15 cellular contexts compared by ENCODE assay signal in the genomic region with DNA sequence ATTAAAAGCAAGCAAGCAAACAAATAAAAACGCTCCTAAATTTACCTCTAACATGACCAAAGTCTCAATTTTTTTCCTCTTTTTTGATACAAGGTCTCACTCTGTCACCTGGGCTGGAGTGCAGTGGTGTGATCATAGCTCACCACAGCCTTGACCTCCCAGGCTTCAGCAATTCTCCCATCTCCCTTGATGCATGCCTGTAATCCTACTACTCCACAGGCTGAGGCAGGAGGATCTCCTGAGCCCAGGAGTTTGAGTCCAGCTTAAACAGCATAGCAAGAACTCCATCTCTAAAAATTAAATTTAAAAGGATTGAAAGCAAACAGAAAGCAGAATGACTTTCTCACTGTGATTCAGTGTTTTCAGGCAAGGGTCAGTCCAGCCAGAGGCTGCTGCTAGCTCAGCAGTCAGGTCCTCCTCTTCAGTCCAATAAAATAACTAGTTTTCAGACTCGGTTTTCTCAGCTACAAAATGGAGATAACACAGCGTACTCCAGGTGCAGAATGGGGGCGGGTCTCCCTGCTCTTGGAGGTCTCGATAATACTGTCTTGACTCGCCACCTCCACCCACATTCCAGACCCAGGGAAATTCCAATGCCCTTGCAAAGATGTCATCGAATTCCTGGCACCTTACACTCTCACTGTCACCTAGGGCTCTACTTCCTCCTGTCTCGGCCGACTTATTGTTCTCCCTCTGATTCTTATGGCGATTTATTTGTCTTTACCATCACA. TPM values are rescaled to one million over a fixed set of nuclear protein-coding genes. Genes with fewer than 3 reads are reported as not detected.
DNase-seq lines count a peak whose midpoint lies in the region; ATAC-seq, FAIRE-seq and TF ChIP-seq lines count a peak whose summit lies in the region.
"Had no signal": no experiment of that assay in that cellular context is flagged by ENCODE, and none has a peak within 500 bp of the region (broad histone marks: within the 10 kb centered on the region; RNA-seq: fewer than 3 reads in every experiment).

No MANE protein-coding gene starts in this region.

- no peaks in the 10 kb centered on the region for H3K9me3 ChIP-seq in pancreas
- H3K9me3 ChIP-seq: BLaER1, esophagus squamous epithelium, left ventricle myocardium inferior had no signal

- H3K4me1 ChIP-seq in GM23338 (ENCODE audit: insufficient read depth), result no peaks in the 10 kb centered on the region
- H3K4me1 ChIP-seq in pancreas, result peaks cover 0 to 5% (median 0%) of the 10 kb centered on the region in 3 donors
- H3K4me1 ChIP-seq: BLaER1 had no signal

- no peaks in the 10 kb centered on the region for H3K36me3 Mint-ChIP-seq in GM23338 (ENCODE audit: low read depth)
- H3K36me3 Mint-ChIP-seq: activated CD4-positive, alpha-beta memory T cell treated with anti-CD3 and anti-CD28 coated beads for 36 hours; stimulated activated naive B cell treated with anti-CD40 and anti-IgM and Interleukin-4, amounts not matched to agents 10 μg/mL and 1 μg/mL and 100 μg/mL, for 72 hours had no signal

- H3K36me3 ChIP-seq in GM23338 (ENCODE audit: insufficient read depth) (no peaks in the 10 kb centered on the region), pancreas (no peaks in the 10 kb centered on the region)
- H3K36me3 ChIP-seq: BLaER1, cardiac muscle cell, esophagus squamous epithelium, left ventricle myocardium inferior had no signal

- no peaks in the 10 kb centered on the region; the same call in 2 of the 3 replicates for H3K9me3 Mint-ChIP-seq in GM23338
- H3K9me3 Mint-ChIP-seq: activated CD4-positive, alpha-beta memory T cell treated with anti-CD3 and anti-CD28 coated beads for 36 hours; stimulated activated naive B cell treated with anti-CD40 and anti-IgM and Interleukin-4, amounts not matched to agents 10 μg/mL and 1 μg/mL and 100 μg/mL, for 72 hours had no signal

- TF ChIP-seq CTCF in GM23338 (conservative IDR thresholded peaks at IDR 0.05; ENCODE audit: low read depth in 2 of 2) (no peak), pancreas (IDR thresholded peaks at IDR 0.05) (no peak)

- H3K79me2 ChIP-seq in GM23338 (replicated peaks; ENCODE audit: insufficient read depth), result no peaks in the 10 kb centered on the region

- H3K27ac ChIP-seq in GM23338 (ENCODE audit: low read depth), result peak overlapping the region; percentile 48
- H3K27ac ChIP-seq in pancreas, result peak overlapping the region in 2 of 4 donors; percentile 17 to 22
- H3K27ac ChIP-seq: BLaER1, cardiac muscle cell, left ventricle myocardium inferior had no signal

- H3K4me2 ChIP-seq in GM23338, result 0 out of 2 replicates have a peak overlapping the region, but pooled peaks have one; percentile 7
- H3K4me2 ChIP-seq: BLaER1 had no signal

- H2AFZ ChIP-seq in GM23338, result no peak overlapping the region; the same call in 1 of the 2 replicates

- no peak overlapping the region; the same call in 1 of the 2 replicates for H3K4me3 ChIP-seq in GM23338
- peak overlapping the region in 1 of 4 donors; percentile 4 for H3K4me3 ChIP-seq in pancreas
- H3K4me3 ChIP-seq: BLaER1, cardiac muscle cell, left ventricle myocardium inferior had no signal

- H3K27ac Mint-ChIP-seq in GM23338, result no peak overlapping the region
- H3K27ac Mint-ChIP-seq: activated CD4-positive, alpha-beta memory T cell treated with anti-CD3 and anti-CD28 coated beads for 36 hours; stimulated activated naive B cell treated with anti-CD40 and anti-IgM and Interleukin-4, amounts not matched to agents 10 μg/mL and 1 μg/mL and 100 μg/mL, for 72 hours had no signal

- H3K9me2 ChIP-seq in GM23338 (ENCODE audit: insufficient read depth), result 0 out of 2 replicates have a peak, but pooled peaks cover 6% of the 10 kb centered on the region

- no peaks in the 10 kb centered on the region for H3K4me1 Mint-ChIP-seq in GM23338
- H3K4me1 Mint-ChIP-seq: stimulated activated naive B cell treated with anti-CD40 and anti-IgM and Interleukin-4, amounts not matched to agents 10 μg/mL and 1 μg/mL and 100 μg/mL, for 72 hours had no signal

- no peaks in the 10 kb centered on the region for H3F3A ChIP-seq in GM23338 (replicated peaks; ENCODE audit: low read depth)

- intact Hi-C loops in pancreas (cut with DNase I), result no loop called here

- H4K20me1 ChIP-seq in GM23338 (replicated peaks; ENCODE audit: insufficient read depth), result no peaks in the 10 kb centered on the region
- H4K20me1 ChIP-seq: BLaER1 had no signal

- ATAC-seq in GM23338 (peak; percentile 97), pancreas (peak in 3 of 4 donors; percentile 53 to 88 (median 81)), HG02840 (IDR thresholded peaks at IDR 0.05; ENCODE audit: low FRiP score, unreplicated experiment) (no peak), GM19328 (IDR thresholded peaks at IDR 0.05; ENCODE audit: unreplicated experiment) (no peak)
- ATAC-seq: stimulated activated naive B cell treated with anti-CD40 and anti-IgM and Interleukin-4, amounts not matched to agents 10 μg/mL and 1 μg/mL and 100 μg/mL, for 72 hours had no signal

- DNase-seq in GM23338 (ENCODE audit: low spot score) (peak; percentile 96), RCC 7860 (ENCODE audit: low spot score) (peak; percentile 84), iPS DF 4.7 (ENCODE audit: extremely low read depth, low spot score) (peak; percentile 66), pancreas (peak in 1 of 6 donors; percentile 29), activated gamma-delta T cell treated with Interleukin-2 at 50 U/mL for 16 hours (no peak)
- DNase-seq in activated naive CD4-positive, alpha-beta T cell treated with Interleukin-2 at 50 U/mL for 16 hours, result no peak
- DNase-seq: activated CD4-positive, alpha-beta memory T cell treated with anti-CD3 and anti-CD28 coated beads for 36 hours; esophagus squamous epithelium; left ventricle myocardium inferior; stimulated activated CD4-positive, alpha-beta T cell treated with anti-CD3 and anti-CD28 coated beads, Interleukin-4, amount 100 ng/mL, for 1 hour; stimulated activated naive B cell treated with anti-CD40 and anti-IgM and Interleukin-4, amounts not matched to agents 10 μg/mL and 1 μg/mL and 100 μg/mL, for 72 hours had no signal

- H3K27me3 ChIP-seq in GM23338 (ENCODE audit: insufficient read depth) (no peaks in the 10 kb centered on the region), pancreas (no peaks in the 10 kb centered on the region)
- H3K27me3 ChIP-seq: BLaER1, cardiac muscle cell, esophagus squamous epithelium had no signal

- no peak overlapping the region for H3K4me3 Mint-ChIP-seq in GM23338
- H3K4me3 Mint-ChIP-seq: activated CD4-positive, alpha-beta memory T cell treated with anti-CD3 and anti-CD28 coated beads for 36 hours; stimulated activated naive B cell treated with anti-CD40 and anti-IgM and Interleukin-4, amounts not matched to agents 10 μg/mL and 1 μg/mL and 100 μg/mL, for 72 hours had no signal

- 46 to 54% methylated on average over 10 of the region's 10 CpGs for WGBS in pancreas, 2 donors

- H3K27me3 Mint-ChIP-seq in GM23338 (ENCODE audit: insufficient read depth, low read depth, poor library complexity), result no peaks in the 10 kb centered on the region
- H3K27me3 Mint-ChIP-seq: activated CD4-positive, alpha-beta memory T cell treated with anti-CD3 and anti-CD28 coated beads for 36 hours had no signal

- no peak for FAIRE-seq in RCC 7860 (lab: Jason Lieb, UNC)
- FAIRE-seq in pancreas (lab: Jason Lieb, UNC), result no peak

TF ChIP-seq in GM23338, 12 proteins besides CTCF, POLR2A, EP300 and RAD21 (continues in another document):
- TF ChIP-seq, protein P1, sequence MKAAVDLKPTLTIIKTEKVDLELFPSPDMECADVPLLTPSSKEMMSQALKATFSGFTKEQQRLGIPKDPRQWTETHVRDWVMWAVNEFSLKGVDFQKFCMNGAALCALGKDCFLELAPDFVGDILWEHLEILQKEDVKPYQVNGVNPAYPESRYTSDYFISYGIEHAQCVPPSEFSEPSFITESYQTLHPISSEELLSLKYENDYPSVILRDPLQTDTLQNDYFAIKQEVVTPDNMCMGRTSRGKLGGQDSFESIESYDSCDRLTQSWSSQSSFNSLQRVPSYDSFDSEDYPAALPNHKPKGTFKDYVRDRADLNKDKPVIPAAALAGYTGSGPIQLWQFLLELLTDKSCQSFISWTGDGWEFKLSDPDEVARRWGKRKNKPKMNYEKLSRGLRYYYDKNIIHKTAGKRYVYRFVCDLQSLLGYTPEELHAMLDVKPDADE (IDR thresholded peaks at IDR 0.05), result no peak
- no peak for TF ChIP-seq CREB1 (CRISPR knock-in tag; IDR thresholded peaks at IDR 0.05; ENCODE audit: low read depth)
- no peak for TF ChIP-seq POLR2AphosphoS5 (IDR thresholded peaks at IDR 0.05; ENCODE audit: low read depth)
- TF ChIP-seq NANOG (IDR thresholded peaks at IDR 0.05; ENCODE audit: borderline replicate concordance), result no peak
- no peak for TF ChIP-seq EZH2phosphoT487 (IDR thresholded peaks at IDR 0.05; ENCODE audit: unreplicated experiment)
- no peak for TF ChIP-seq STAT1 (IDR thresholded peaks at IDR 0.05; ENCODE audit: unreplicated experiment)
- TF ChIP-seq ZNF331 (CRISPR knock-in tag; IDR thresholded peaks at IDR 0.05; ENCODE audit: low read depth), result no peak
- TF ChIP-seq JUNB (IDR thresholded peaks at IDR 0.05; ENCODE audit: unreplicated experiment), result no peak
- TF ChIP-seq ZNF114 (CRISPR knock-in tag; IDR thresholded peaks at IDR 0.05), result no peak
- no peak for TF ChIP-seq EZH2 (IDR thresholded peaks at IDR 0.05; ENCODE audit: low read depth, unreplicated experiment)

RNA-seq across cellular contexts. Expression of a gene that starts 20.7 kb away (rescaled TPM):
- total RNA-seq in GM23338 (2014; rRNA removed; shearing (Covaris generic)), result 22.2 and 22.4 TPM in 2 replicates
- polyA plus RNA-seq in GM23338 (2016; fragmentation: Nextera tagmentation; extraction: Ambion mirVana), result 9.7 and 13.9 TPM in 2 replicates
- total RNA-seq in pancreas, result 10 to 100 TPM; 20.6 to 36.6 (median 26.8) TPM
- 1 to 10 TPM; 8.7 to 9.7 TPM for polyA plus RNA-seq in pancreas

Comparison
In these comparisons a context has a peak if more than half of its experiments do, and no peak if none do; other contexts are left out.
1. ATAC-seq: peak in GM23338 (single experiment) and pancreas (3 of 4); none in HG02840 (single experiment) and GM19328 (single experiment).
2. DNase-seq: peak in GM23338 (single experiment), RCC 7860 (single experiment) and iPS DF 4.7 (single experiment); none in activated naive CD4-positive, alpha-beta T cell treated with Interleukin-2 at 50 U/mL for 16 hours (single experiment) and activated gamma-delta T cell treated with Interleukin-2 at 50 U/mL for 16 hours (single experiment).